ENCODE assay signal across 8 cellular contexts in genomic region chr7:107580716-107581383, GRCh38. TPM values are rescaled to one million over a fixed set of nuclear protein-coding genes. Genes with fewer than 3 reads are reported as not detected.
DNase-seq lines count a peak whose midpoint lies in the region; ATAC-seq and TF ChIP-seq lines count a peak whose summit lies in the region.

No MANE protein-coding gene starts in this region.

- no peaks in the 10 kb centered on the region for H3K27me3 ChIP-seq in GM23248 (replicated peaks; ENCODE audit: insufficient read depth)
- H3K27me3 ChIP-seq in SJSA1 (replicated peaks), result no peaks in the 10 kb centered on the region
- H3K27me3 ChIP-seq in sigmoid colon, result no peaks in the 10 kb centered on the region

- peak overlapping the region; percentile 75 for H3K27ac ChIP-seq in GM23248
- H3K27ac ChIP-seq in SJSA1, result peak overlapping the region; percentile 98
- H3K27ac ChIP-seq in sigmoid colon, result peak overlapping the region; percentile 92 to 96 (median 94)

- no peaks in the 10 kb centered on the region for H4K20me1 ChIP-seq in GM23248 (ENCODE audit: insufficient read depth)

- ATAC-seq in GM19452 (IDR thresholded peaks at IDR 0.05; ENCODE audit: unreplicated experiment), result no peak
- no peak for ATAC-seq in HG02870 (IDR thresholded peaks at IDR 0.05; ENCODE audit: unreplicated experiment)
- no peak for ATAC-seq in GM19351 (IDR thresholded peaks at IDR 0.05; ENCODE audit: unreplicated experiment)

- H3F3A ChIP-seq in GM23248 (ENCODE audit: insufficient read depth), result no peaks in the 10 kb centered on the region

- TF ChIP-seq EP300 in sigmoid colon (IDR thresholded peaks at IDR 0.05), result no peak

- H3K9ac ChIP-seq in GM23248, result peak overlapping the region; percentile 94

- H3K4me2 ChIP-seq in GM23248 (ENCODE audit: unreplicated experiment), result peak overlapping the region; percentile 96

- TF ChIP-seq CTCF in fibroblast of the aortic adventitia (IDR thresholded peaks at IDR 0.05; ENCODE audit: insufficient read depth, low read length) (no peak), sigmoid colon (IDR thresholded peaks at IDR 0.05) (no peak)

- H3K79me2 ChIP-seq in GM23248 (ENCODE audit: insufficient read depth), result peaks cover 75% of the 10 kb centered on the region

- DNase-seq in GM23248, result no peak
- no peak for DNase-seq in SJSA1 (ENCODE audit: low read depth in 1 of 2, low spot score in 2 of 2)
- no peak for DNase-seq in fibroblast of the aortic adventitia (ENCODE audit: low read depth)
- DNase-seq in sigmoid colon, result no peak
- DNase-seq in NCI-H2081 (lab: John Stamatoyannopoulos, UW), result no peak

- in situ Hi-C loops in GM23248 (cut with MboI), result no loop called here

- H3K4me1 ChIP-seq in GM23248 (ENCODE audit: insufficient read depth), result peaks cover 18% of the 10 kb centered on the region
- H3K4me1 ChIP-seq in SJSA1 (replicated peaks), result peaks cover 9% of the 10 kb centered on the region; the same call in 1 of the 2 replicates
- H3K4me1 ChIP-seq in sigmoid colon, result peaks cover 0 to 39% (median 25%) of the 10 kb centered on the region in 4 donors

- peak overlapping the region; percentile 98 for H3K4me3 ChIP-seq in GM23248
- peak overlapping the region; percentile 97 for H3K4me3 ChIP-seq in SJSA1
- H3K4me3 ChIP-seq in fibroblast of the aortic adventitia (ENCODE audit: low read depth, low read length), result peak overlapping the region; percentile 90
- peak overlapping the region; percentile 60 to 92 (median 75) for H3K4me3 ChIP-seq in sigmoid colon

- 25 to 28% methylated on average over 10 of the region's 10 CpGs for WGBS in GM23248 (ENCODE audit: low coverage in 1 of 2, low lambda C conversion rate in 2 of 2, missing lambda C conversion rate in 2 of 2), 2 experiments
- 8 to 40% methylated on average over 10 of the region's 10 CpGs for WGBS in sigmoid colon, 2 donors

- H3K9me3 ChIP-seq in GM23248 (ENCODE audit: low read depth) (no peaks in the 10 kb centered on the region), SJSA1 (replicated peaks) (no peaks in the 10 kb centered on the region), sigmoid colon (no peaks in the 10 kb centered on the region)

- peaks cover 14% of the 10 kb centered on the region for H3K36me3 ChIP-seq in GM23248 (ENCODE audit: low read depth)
- peaks cover 38% of the 10 kb centered on the region for H3K36me3 ChIP-seq in SJSA1
- peaks cover 0 to 31% (median 2%) of the 10 kb centered on the region in 4 donors for H3K36me3 ChIP-seq in sigmoid colon

- intact Hi-C loops in sigmoid colon (cut with DNase I), result loop anchor here (1.0 to 5.0 kb wide), 3 partner anchors 17 to 296 kb away; no protein-coding TSS in a partner anchor

- H2AFZ ChIP-seq in GM23248, result peak overlapping the region; percentile 99

- TF ChIP-seq POLR2A in sigmoid colon (IDR thresholded peaks at IDR 0.05), result no peak

- H3K9me2 ChIP-seq in GM23248 (ENCODE audit: insufficient read depth), result no peaks in the 10 kb centered on the region

RNA-seq across cellular contexts. Expression of gene BCAP29, which starts 0.8 kb away (rescaled TPM):
- 138 and 222 TPM in 2 replicates for total RNA-seq in GM23248 (2014; rRNA removed; shearing (Covaris generic))
- polyA plus RNA-seq in GM23248 (2016; fragmentation: Nextera tagmentation; extraction: Ambion mirVana), result 106 and 115 TPM in 2 replicates
- total RNA-seq in SJSA1 (2014; rRNA removed; shearing (Covaris generic)), result 176 and 207 TPM in 2 replicates
- total RNA-seq in fibroblast of the aortic adventitia (ENCODE audit: low replicate concordance), result 92.6 and 187 TPM in 2 replicates
- total RNA-seq in sigmoid colon, result 100 to 1,000 TPM; 104 to 173 (median 137) TPM
- 10 to 100 TPM; 15.6 to 38.2 (median 19.9) TPM for polyA plus RNA-seq in sigmoid colon

RNA-seq across cellular contexts. Expression of gene DUS4L, which starts 17.1 kb away (rescaled TPM):
- total RNA-seq in GM23248 (2014; rRNA removed; shearing (Covaris generic)), result 2.5 and 7.6 TPM in 2 replicates
- polyA plus RNA-seq in GM23248 (2016; fragmentation: Nextera tagmentation; extraction: Ambion mirVana) (3.2 and 4.2 TPM in 2 replicates), sigmoid colon (1 to 10 TPM; 3.2 to 5.4 (median 4.3) TPM)
- 9.0 and 9.8 TPM in 2 replicates for total RNA-seq in SJSA1 (2014; rRNA removed; shearing (Covaris generic))
- total RNA-seq in fibroblast of the aortic adventitia (ENCODE audit: low replicate concordance) (8.5 and 9.3 TPM in 2 replicates), sigmoid colon (10 to 100 TPM in 1 of 4 donors, 1 to 10 TPM in 3; 5.4 to 10.3 (median 8.3) TPM)

RNA-seq across cellular contexts. Expression of gene COG5, which starts 17.1 kb away (rescaled TPM):
- 26.0 and 53.6 TPM in 2 replicates for total RNA-seq in GM23248 (2014; rRNA removed; shearing (Covaris generic))
- 20.7 and 22.9 TPM in 2 replicates for polyA plus RNA-seq in GM23248 (2016; fragmentation: Nextera tagmentation; extraction: Ambion mirVana)
- total RNA-seq in SJSA1 (2014; rRNA removed; shearing (Covaris generic)), result 25.2 and 53.7 TPM in 2 replicates
- 53.1 and 53.8 TPM in 2 replicates for total RNA-seq in fibroblast of the aortic adventitia (ENCODE audit: low replicate concordance)
- 10 to 100 TPM; 26.8 to 73.4 (median 30.2) TPM for total RNA-seq in sigmoid colon
- 10 to 100 TPM; 11.0 to 27.6 (median 15.7) TPM for polyA plus RNA-seq in sigmoid colon
